Comparison of ENCODE assay signal across 2 cellular contexts in the genomic region with DNA sequence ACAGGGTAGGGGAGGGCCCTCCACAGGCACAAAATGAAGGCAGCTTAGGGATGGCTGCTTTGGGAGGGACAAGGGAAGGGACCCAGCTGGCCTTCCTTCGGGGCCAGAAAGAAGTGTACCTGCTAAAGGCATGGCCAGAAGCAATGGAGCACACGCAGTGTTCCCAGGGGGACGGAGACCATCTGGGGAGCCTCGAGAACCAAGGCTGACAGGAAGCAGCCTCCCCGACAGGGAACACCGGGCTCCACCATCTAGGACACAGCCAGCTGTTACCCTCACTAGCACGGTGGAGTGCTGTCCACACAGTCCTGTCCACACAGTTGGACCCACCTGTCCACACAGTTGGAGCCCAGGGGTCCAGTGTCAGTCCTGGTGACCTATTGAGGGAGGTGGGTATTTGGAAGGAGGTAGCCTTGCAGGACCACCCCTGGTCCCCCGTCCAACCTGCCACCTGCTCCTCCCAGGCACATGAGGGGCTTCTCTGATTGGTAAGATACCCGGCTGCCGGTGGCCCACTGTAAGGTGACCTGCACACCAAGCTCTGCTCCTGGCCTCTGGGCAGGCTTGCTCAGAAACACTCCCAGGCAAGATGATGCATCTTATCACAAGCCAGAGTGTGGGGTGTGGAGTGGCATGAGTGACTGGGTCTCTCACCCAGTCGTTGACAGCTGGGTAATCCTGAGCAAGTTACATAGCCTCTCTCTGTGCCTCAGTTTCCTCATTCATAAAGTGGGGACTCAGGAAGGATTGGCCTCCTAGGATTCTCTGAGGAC.
TF ChIP-seq lines count a peak whose summit lies in the region.

No MANE protein-coding gene starts in this region.

TF ChIP-seq in H1, 55 proteins besides CTCF, POLR2A, EP300 and RAD21 (continued from another document):
- TF ChIP-seq CHD1 (IDR thresholded peaks at IDR 0.05; ENCODE audit: low read depth, low read length) (no peak), BCL11A (IDR thresholded peaks at IDR 0.05; ENCODE audit: low read depth in 2 of 2, low read length in 2 of 2) (no peak), ASH2L (IDR thresholded peaks at IDR 0.05; ENCODE audit: low read length) (no peak), TAF1 (IDR thresholded peaks at IDR 0.05; ENCODE audit: low read depth, low read length) (no peak), YY1 (IDR thresholded peaks at IDR 0.05; ENCODE audit: low read depth, low read length) (no peak), POLR2AphosphoS5 (IDR thresholded peaks at IDR 0.05; ENCODE audit: low read depth, low read length) (no peak), HDAC2 (IDR thresholded peaks at IDR 0.05; ENCODE audit: borderline replicate concordance in 1 of 2, low read depth in 2 of 2, low read length in 2 of 2) (no peak), GTF2F1 (IDR thresholded peaks at IDR 0.05; ENCODE audit: borderline replicate concordance, low read depth, low read length) (no peak), KDM4A (IDR thresholded peaks at IDR 0.05; ENCODE audit: low read depth, low read length, severe bottlenecking) (no peak), KDM1A (IDR thresholded peaks at IDR 0.05; ENCODE audit: borderline replicate concordance, low read length) (no peak), ZNF274 (IDR thresholded peaks at IDR 0.05; ENCODE audit: borderline replicate concordance, extremely low read depth, low read length) (no peak), TAF7 (optimal IDR thresholded peaks at IDR 0.05; ENCODE audit: borderline replicate concordance, low read depth, low read length) (no peak), BACH1 (IDR thresholded peaks at IDR 0.05; ENCODE audit: low read length) (no peak), MAFK (IDR thresholded peaks at IDR 0.05; ENCODE audit: low read depth, low read length) (no peak), RNF2 (IDR thresholded peaks at IDR 0.05; ENCODE audit: borderline replicate concordance, low read depth, low read length, missing control alignments, poor library complexity, severe bottlenecking) (no peak)

TF ChIP-seq in HEK293T, 16 proteins besides CTCF, POLR2A, EP300 and RAD21 (continued from another document):
- TF ChIP-seq FOXA1 (IDR thresholded peaks at IDR 0.05) (no peak), SUZ12 (IDR thresholded peaks at IDR 0.05) (no peak), L3MBTL2 (conservative IDR thresholded peaks at IDR 0.05) (no peak), ELF4 (IDR thresholded peaks at IDR 0.05) (no peak), BHLHE40 (IDR thresholded peaks at IDR 0.05; ENCODE audit: borderline replicate concordance) (no peak), FOXK2 (IDR thresholded peaks at IDR 0.05) (no peak), ARNT (IDR thresholded peaks at IDR 0.05) (no peak), ZNF384 (IDR thresholded peaks at IDR 0.05) (no peak), LEF1 (IDR thresholded peaks at IDR 0.05; ENCODE audit: borderline replicate concordance) (no peak), FOXM1 (IDR thresholded peaks at IDR 0.05; ENCODE audit: borderline replicate concordance) (no peak)
- TF ChIP-seq, protein P1, sequence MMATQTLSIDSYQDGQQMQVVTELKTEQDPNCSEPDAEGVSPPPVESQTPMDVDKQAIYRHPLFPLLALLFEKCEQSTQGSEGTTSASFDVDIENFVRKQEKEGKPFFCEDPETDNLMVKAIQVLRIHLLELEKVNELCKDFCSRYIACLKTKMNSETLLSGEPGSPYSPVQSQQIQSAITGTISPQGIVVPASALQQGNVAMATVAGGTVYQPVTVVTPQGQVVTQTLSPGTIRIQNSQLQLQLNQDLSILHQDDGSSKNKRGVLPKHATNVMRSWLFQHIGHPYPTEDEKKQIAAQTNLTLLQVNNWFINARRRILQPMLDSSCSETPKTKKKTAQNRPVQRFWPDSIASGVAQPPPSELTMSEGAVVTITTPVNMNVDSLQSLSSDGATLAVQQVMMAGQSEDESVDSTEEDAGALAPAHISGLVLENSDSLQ (IDR thresholded peaks at IDR 0.05), result no peak
